9 cellular contexts compared by ENCODE assay signal in genomic region chr1:91502138-91502881, GRCh38. TPM values are rescaled to one million over a fixed set of nuclear protein-coding genes. Genes with fewer than 3 reads are reported as not detected.
DNase-seq lines count a peak whose midpoint lies in the region; ATAC-seq and TF ChIP-seq lines count a peak whose summit lies in the region.
"Had no signal": no experiment of that assay in that cellular context is flagged by ENCODE, and none has a peak within 500 bp of the region (broad histone marks: within the 10 kb centered on the region; RNA-seq: fewer than 3 reads in every experiment).

No MANE protein-coding gene starts in this region.

- peak overlapping the region; percentile 88; the same call in 1 of the 2 replicates for H3K27ac ChIP-seq in SJSA1
- H3K27ac ChIP-seq in hepatocyte: peak overlapping the region; percentile 90

- H3K4me3 ChIP-seq in AG04449 (ENCODE audit: low read depth, low read length): peak overlapping the region; percentile 88
- H3K4me3 ChIP-seq in SJSA1: peak overlapping the region; percentile 55
- peak overlapping the region; percentile 66 for H3K4me3 ChIP-seq in hepatocyte

- TF ChIP-seq CTCF in AG04449 (IDR thresholded peaks at IDR 0.05; ENCODE audit: insufficient read depth, low read length, missing control alignments): no peak
- no peak for TF ChIP-seq CTCF in hepatocyte (IDR thresholded peaks at IDR 0.05; ENCODE audit: poor library complexity)

- H2AFZ ChIP-seq in hepatocyte: peak overlapping the region; percentile 84

- DNase-seq in AG04449 (ENCODE audit: low read depth, low spot score) (no peak), ELR (ENCODE audit: low read depth) (peak; percentile 15), SJSA1 (ENCODE audit: low read depth in 1 of 2, low spot score in 2 of 2) (no peak), hepatocyte (ENCODE audit: low spot score) (no peak), D341Med (ENCODE audit: low spot score) (no peak), NCI-H2081 treated with DMSO at 0.1 percent for 48 hours (lab: John Stamatoyannopoulos, UW) (no peak), foreskin melanocyte (no peak)
- DNase-seq: activated CD8-positive, alpha-beta memory T cell treated with anti-CD3 and anti-CD28 coated beads, Interleukin-2, amount 50 U/mL, for 4 hours had no signal

- peaks cover 44% of the 10 kb centered on the region for H3K79me2 ChIP-seq in hepatocyte

- H3K27me3 ChIP-seq in SJSA1 (replicated peaks): no peaks in the 10 kb centered on the region
- H3K27me3 ChIP-seq in hepatocyte: no peaks in the 10 kb centered on the region

- no peaks in the 10 kb centered on the region for H3K36me3 ChIP-seq in SJSA1
- no peaks in the 10 kb centered on the region for H3K36me3 ChIP-seq in hepatocyte (replicated peaks; ENCODE audit: insufficient read depth, low read depth)

- H3K9me3 ChIP-seq in SJSA1 (replicated peaks) (no peaks in the 10 kb centered on the region), hepatocyte (ENCODE audit: low read depth) (no peaks in the 10 kb centered on the region)

- H3K4me2 ChIP-seq in hepatocyte: peak overlapping the region; percentile 88

- POLR2A ChIA-PET in AG04449 (lab: Yijun Ruan, JAX): no interaction called here

- H3K4me1 ChIP-seq in SJSA1 (replicated peaks) (peaks cover 18% of the 10 kb centered on the region), hepatocyte (ENCODE audit: insufficient read depth) (peaks cover 9% of the 10 kb centered on the region)

- H3K9me2 ChIP-seq in hepatocyte (replicated peaks; ENCODE audit: insufficient read depth): no peaks in the 10 kb centered on the region

- no peaks in the 10 kb centered on the region for H4K20me1 ChIP-seq in hepatocyte (ENCODE audit: insufficient read depth, poor library complexity, severe bottlenecking)

- WGBS in hepatocyte (ENCODE audit: low lambda C conversion rate, missing lambda C conversion rate): 67% methylated on average over 3 of the region's 3 CpGs

- ATAC-seq in HG03565 (IDR thresholded peaks at IDR 0.05; ENCODE audit: unreplicated experiment): no peak

- CTCF ChIA-PET in AG04449 (lab: Yijun Ruan, JAX): interaction anchor here (0.7 to 5.6 kb wide), 14 partner anchors 10 to 495 kb away, joined by 3 to 63 read pairs (median 5); partner anchors contain the start of gene HFM1

RNA-seq across cellular contexts. Expression of gene CDC7, which starts 1.7 kb away (rescaled TPM):
- 13.7 and 15.4 TPM in 2 replicates for total RNA-seq in SJSA1 (2014; rRNA removed; shearing (Covaris generic))
- total RNA-seq in hepatocyte: 5.9 and 8.0 TPM in 2 replicates
- 3.9 and 7.3 TPM in 2 replicates for polyA plus RNA-seq in hepatocyte
